In genomic region chr1:89842547-89843278, GRCh38 we compare ENCODE assay signal across 1 cellular context.
TF ChIP-seq lines count a peak whose summit lies in the region.

No MANE protein-coding gene starts in this region.

TF ChIP-seq in HepG2, 621 proteins besides CTCF, POLR2A, EP300 and RAD21 (continued from another document):
- no peak for TF ChIP-seq AKNA (CRISPR knock-in tag; IDR thresholded peaks at IDR 0.05; ENCODE audit: borderline replicate concordance)
- no peak for TF ChIP-seq ZNF770 (CRISPR knock-in tag; IDR thresholded peaks at IDR 0.05)
- no peak for TF ChIP-seq ZBTB10 (CRISPR knock-in tag; IDR thresholded peaks at IDR 0.05; ENCODE audit: borderline replicate concordance)
- peak; percentile 52; the same call in 1 of the 2 replicates for TF ChIP-seq CHD4 (IDR thresholded peaks at IDR 0.05; ENCODE audit: borderline replicate concordance, low read length)
- no peak for TF ChIP-seq MAFF (IDR thresholded peaks at IDR 0.05; ENCODE audit: low read depth, low read length)
- TF ChIP-seq ZNF20 (CRISPR knock-in tag; IDR thresholded peaks at IDR 0.05), result no peak
- peak; percentile 29; the same call in 1 of the 2 replicates for TF ChIP-seq HNF4A (CRISPR knock-in tag; IDR thresholded peaks at IDR 0.05)
- TF ChIP-seq ZNF644 (CRISPR knock-in tag; IDR thresholded peaks at IDR 0.05; ENCODE audit: low read depth), result no peak
- no peak for TF ChIP-seq MXD1 (CRISPR knock-in tag; IDR thresholded peaks at IDR 0.05)
- TF ChIP-seq HOXA9 (CRISPR knock-in tag; IDR thresholded peaks at IDR 0.05; ENCODE audit: borderline replicate concordance), result no peak
- TF ChIP-seq ASH2L (IDR thresholded peaks at IDR 0.05; ENCODE audit: insufficient read length, low read depth, low read length), result peak; percentile 4
- TF ChIP-seq HDAC1 (CRISPR knock-in tag; IDR thresholded peaks at IDR 0.05), result peak; percentile 15; the same call in 1 of the 2 replicates
- 0 out of 2 replicates have a peak, but pooled peaks have one; percentile 21 for TF ChIP-seq ZNF691 (CRISPR knock-in tag; IDR thresholded peaks at IDR 0.05; ENCODE audit: borderline replicate concordance, low read depth)
- TF ChIP-seq NCOR1 (IDR thresholded peaks at IDR 0.05; ENCODE audit: borderline replicate concordance, low read length), result peak; percentile 30; the same call in 1 of the 2 replicates
- peak; percentile 14; the same call in 1 of the 2 replicates for TF ChIP-seq MEIS1 (CRISPR knock-in tag; IDR thresholded peaks at IDR 0.05; ENCODE audit: borderline replicate concordance)
- no peak for TF ChIP-seq ISX (CRISPR knock-in tag; conservative IDR thresholded peaks at IDR 0.05)
- TF ChIP-seq ATF4 (CRISPR knock-in tag; IDR thresholded peaks at IDR 0.05), result 0 out of 4 replicates have a peak, but pooled peaks of 1 of the 2 experiments have one; percentile 26
- TF ChIP-seq ATF5 (CRISPR knock-in tag; IDR thresholded peaks at IDR 0.05; ENCODE audit: low read depth), result no peak
